ENCODE assay signal across 17 cellular contexts in the genomic region with DNA sequence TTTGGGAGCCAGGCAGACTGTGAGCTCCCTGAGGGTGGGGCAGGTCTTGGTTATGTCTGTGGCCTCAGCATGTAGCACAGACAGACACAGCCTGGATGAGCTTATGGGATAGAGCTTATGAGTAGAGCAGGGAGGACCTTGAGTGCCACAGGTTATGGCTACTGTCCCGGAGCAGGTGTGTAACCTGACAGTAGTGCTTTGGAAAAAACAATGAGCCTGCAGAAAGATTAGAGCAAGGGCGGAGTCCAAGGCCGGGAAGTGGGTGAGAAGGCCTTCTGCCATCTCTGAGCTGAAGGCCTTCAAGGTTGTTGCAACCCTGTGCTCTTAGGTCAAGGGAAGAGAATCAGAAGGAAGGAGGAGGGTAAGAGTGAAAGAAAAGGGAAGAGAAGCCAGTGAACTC. TPM values are rescaled to one million over a fixed set of nuclear protein-coding genes. Genes with fewer than 3 reads are reported as not detected.
A peak's percentile ranks its signal among the peaks of the same experiment; 100 is the strongest.
DNase-seq lines count a peak whose midpoint lies in the region; ATAC-seq, FAIRE-seq and TF ChIP-seq lines count a peak whose summit lies in the region.
"Had no signal": no experiment of that assay in that cellular context is flagged by ENCODE, and none has a peak within 500 bp of the region (broad histone marks: within the 10 kb centered on the region; RNA-seq: fewer than 3 reads in every experiment).

No MANE protein-coding gene starts in this region.

- CTCF ChIA-PET in activated CD4-positive, alpha-beta T cell treated with anti-CD3 and anti-CD28 coated beads for 36 hours (lab: Charles Lee), result interaction anchor here (0.6 kb wide), 1 partner anchor 70 kb away, joined by 3 read pairs; no protein-coding TSS in a partner anchor

- no peak for DNase-seq in activated CD4-positive, alpha-beta T cell treated with anti-CD3 and anti-CD28 coated beads for 36 hours
- no peak for DNase-seq in activated CD4-positive, alpha-beta T cell treated with anti-CD3 and anti-CD28 coated beads for 48 hours
- DNase-seq in HT-29 (ENCODE audit: low spot score) (peak; percentile 68), pancreas (peak in 3 of 6 donors; percentile 53 to 79 (median 73)), islet precursor cell (no peak), SIG-M5 treated with dmso at 0.1 percent for 504 hours (lab: John Stamatoyannopoulos, UW; ENCODE audit: unreplicated experiment) (no peak), D721Med (ENCODE audit: insufficient read length, low spot score) (no peak)
- DNase-seq in effector memory CD8-positive, alpha-beta T cell, result no peak
- DNase-seq: activated CD4-positive, CD25-positive, alpha-beta regulatory T cell treated with anti-CD3 and anti-CD28 coated beads, Interleukin-2, amount 50 U/mL, for 72 hours; activated naive CD8-positive, alpha-beta T cell treated with anti-CD3 and anti-CD28 coated beads, Interleukin-2, amount 10 ng/mL, durations not matched to agents 7 days and 5 days; left ventricle myocardium superior; NCI-H1092; NCI-H2107; NCI-H526; stimulated activated CD4-positive, alpha-beta T cell treated with anti-CD3 and anti-CD28 coated beads, Interleukin-4, amount 100 ng/mL, for 1 hour had no signal

- H3K4me3 ChIP-seq in pancreas, result no peak overlapping the region
- H3K4me3 ChIP-seq: breast epithelium had no signal

- no peak overlapping the region for H3K27ac ChIP-seq in pancreas
- H3K27ac ChIP-seq: breast epithelium had no signal

- TF ChIP-seq CTCF in pancreas (IDR thresholded peaks at IDR 0.05), result no peak
- TF ChIP-seq CTCF in D721Med (IDR thresholded peaks at IDR 0.05; ENCODE audit: insufficient read depth, missing control alignments), result no peak

- H3K9me3 Mint-ChIP-seq in activated CD4-positive, alpha-beta T cell treated with anti-CD3 and anti-CD28 coated beads for 36 hours (ENCODE audit: low read depth), result no peaks in the 10 kb centered on the region
- no peaks in the 10 kb centered on the region for H3K9me3 Mint-ChIP-seq in effector memory CD8-positive, alpha-beta T cell
- H3K9me3 Mint-ChIP-seq: activated naive CD8-positive, alpha-beta T cell treated with anti-CD3 and anti-CD28 coated beads, Interleukin-2, amount 10 ng/mL, durations not matched to agents 7 days and 5 days had no signal

- 36 to 42% methylated on average over 3 of the region's 3 CpGs for WGBS in pancreas, 2 donors

- intact Hi-C loops in activated CD4-positive, alpha-beta T cell treated with anti-CD3 and anti-CD28 coated beads for 36 hours (cut with DNase I, micrococcal nuclease), result no loop called here
- intact Hi-C loops in pancreas (cut with DNase I), result no loop called here

- H3K27me3 Mint-ChIP-seq in activated CD4-positive, alpha-beta T cell treated with anti-CD3 and anti-CD28 coated beads for 36 hours, result no peaks in the 10 kb centered on the region
- no peaks in the 10 kb centered on the region for H3K27me3 Mint-ChIP-seq in effector memory CD8-positive, alpha-beta T cell
- H3K27me3 Mint-ChIP-seq: activated naive CD8-positive, alpha-beta T cell treated with anti-CD3 and anti-CD28 coated beads, Interleukin-2, amount 10 ng/mL, durations not matched to agents 7 days and 5 days had no signal

- H3K36me3 ChIP-seq in pancreas, result peaks cover 0 to 34% (median 10%) of the 10 kb centered on the region in 3 donors
- H3K36me3 ChIP-seq: breast epithelium had no signal

- POLR2A ChIA-PET in activated CD4-positive, alpha-beta T cell treated with anti-CD3 and anti-CD28 coated beads for 36 hours (lab: Charles Lee), result interaction anchor here (1.0 kb wide), 1 partner anchor 31 kb away, joined by 3 read pairs; no protein-coding TSS in a partner anchor

- FAIRE-seq in pancreas (lab: Jason Lieb, UNC) (no peak), D721Med (lab: Jason Lieb, UNC) (no peak)
- FAIRE-seq: GM12892 had no signal

- no peaks in the 10 kb centered on the region for H3K4me1 Mint-ChIP-seq in activated CD4-positive, alpha-beta T cell treated with anti-CD3 and anti-CD28 coated beads for 36 hours
- peaks cover 4 to 7% of the 10 kb centered on the region in 2 donors for H3K4me1 Mint-ChIP-seq in effector memory CD8-positive, alpha-beta T cell (ENCODE audit: low read depth in 2 of 2)

- H3K4me3 Mint-ChIP-seq in activated CD4-positive, alpha-beta T cell treated with anti-CD3 and anti-CD28 coated beads for 36 hours, result no peak overlapping the region
- no peak overlapping the region for H3K4me3 Mint-ChIP-seq in effector memory CD8-positive, alpha-beta T cell
- H3K4me3 Mint-ChIP-seq: activated naive CD8-positive, alpha-beta T cell treated with anti-CD3 and anti-CD28 coated beads, Interleukin-2, amount 10 ng/mL, durations not matched to agents 7 days and 5 days had no signal

- peak overlapping the region; percentile 1 for H3K27ac Mint-ChIP-seq in activated CD4-positive, alpha-beta T cell treated with anti-CD3 and anti-CD28 coated beads for 36 hours
- H3K27ac Mint-ChIP-seq in effector memory CD8-positive, alpha-beta T cell, result peak overlapping the region; percentile 6 to 30
- H3K27ac Mint-ChIP-seq: activated naive CD8-positive, alpha-beta T cell treated with anti-CD3 and anti-CD28 coated beads, Interleukin-2, amount 10 ng/mL, durations not matched to agents 7 days and 5 days had no signal

- peaks cover 4 to 15% (median 15%) of the 10 kb centered on the region in 3 donors for H3K4me1 ChIP-seq in pancreas

- no peak for ATAC-seq in activated CD4-positive, alpha-beta T cell treated with anti-CD3 and anti-CD28 coated beads for 36 hours
- ATAC-seq in effector memory CD8-positive, alpha-beta T cell (replicated peaks), result no peak
- peak; percentile 48 to 83 (median 60) for ATAC-seq in pancreas
- ATAC-seq: left ventricle myocardium superior had no signal

- H3K27me3 ChIP-seq in pancreas, result no peaks in the 10 kb centered on the region
- H3K27me3 ChIP-seq: breast epithelium had no signal

- H3K36me3 Mint-ChIP-seq in activated CD4-positive, alpha-beta T cell treated with anti-CD3 and anti-CD28 coated beads for 36 hours (ENCODE audit: low read depth), result peaks cover 5% of the 10 kb centered on the region
- H3K36me3 Mint-ChIP-seq in effector memory CD8-positive, alpha-beta T cell (ENCODE audit: insufficient read depth), result peaks cover 21% of the 10 kb centered on the region

- no peaks in the 10 kb centered on the region for H3K9me3 ChIP-seq in pancreas
- H3K9me3 ChIP-seq: breast epithelium had no signal

RNA-seq across cellular contexts. Expression of a gene that starts 4.0 kb away (rescaled TPM):
- total RNA-seq in activated CD4-positive, alpha-beta T cell treated with anti-CD3 and anti-CD28 coated beads for 36 hours, result 1 to 10 TPM; 1.6 to 2.0 TPM
- 11.3 and 14.7 TPM in 2 replicates for total RNA-seq in HT-29 (2014; rRNA removed; shearing (Covaris generic))
- 100 to 1,000 TPM in 1 of 6 donors, 10 to 100 TPM in 5; 24.1 to 100 (median 59.6) TPM for total RNA-seq in pancreas
- 100 to 1,000 TPM; 363 to 430 TPM for polyA plus RNA-seq in pancreas

RNA-seq across cellular contexts. Expression of a gene that starts 16.7 kb away (rescaled TPM):
- 10 to 100 TPM; 21.5 to 23.7 TPM for total RNA-seq in activated CD4-positive, alpha-beta T cell treated with anti-CD3 and anti-CD28 coated beads for 36 hours
- 29.5 and 44.1 TPM in 2 replicates for total RNA-seq in HT-29 (2014; rRNA removed; shearing (Covaris generic))
- 100 to 1,000 TPM in 2 of 6 donors, 10 to 100 TPM in 4; 61.9 to 153 (median 82.5) TPM for total RNA-seq in pancreas
- 10 to 100 TPM; 47.4 to 97.5 TPM for polyA plus RNA-seq in pancreas

RNA-seq across cellular contexts. Expression of a gene that starts 36.7 kb away (rescaled TPM):
- 10 to 100 TPM; 95.0 to 96.2 TPM for total RNA-seq in activated CD4-positive, alpha-beta T cell treated with anti-CD3 and anti-CD28 coated beads for 36 hours
- 81.7 and 85.4 TPM in 2 replicates for total RNA-seq in HT-29 (2014; rRNA removed; shearing (Covaris generic))
- total RNA-seq in pancreas, result 10 to 100 TPM; 20.3 to 36.5 (median 27.3) TPM
- 10 to 100 TPM; 27.2 to 44.2 TPM for polyA plus RNA-seq in pancreas

RNA-seq across cellular contexts. Expression of a gene that starts 37.3 kb away (rescaled TPM):
- total RNA-seq in activated CD4-positive, alpha-beta T cell treated with anti-CD3 and anti-CD28 coated beads for 36 hours, result 10 to 100 TPM; 19.3 to 24.6 TPM
- total RNA-seq in HT-29 (2014; rRNA removed; shearing (Covaris generic)), result 10.8 and 11.5 TPM in 2 replicates
- total RNA-seq in pancreas, result 10 to 100 TPM; 14.0 to 23.8 (median 20.8) TPM
- 10 to 100 TPM; 15.7 to 17.8 TPM for polyA plus RNA-seq in pancreas

RNA-seq across cellular contexts. Expression of a gene that starts 51.1 kb away (rescaled TPM):
- total RNA-seq in activated CD4-positive, alpha-beta T cell treated with anti-CD3 and anti-CD28 coated beads for 36 hours, result 10 to 100 TPM; 44.8 to 57.5 TPM
- 82.6 and 88.4 TPM in 2 replicates for total RNA-seq in HT-29 (2014; rRNA removed; shearing (Covaris generic))
- 10 to 100 TPM; 21.8 to 47.7 (median 29.1) TPM for total RNA-seq in pancreas
- 10 to 100 TPM; 14.8 to 19.4 TPM for polyA plus RNA-seq in pancreas

Comparison
In these comparisons a context has a peak if more than half of its experiments do, and no peak if none do; other contexts are left out.
1. ATAC-seq: peak in pancreas (4 of 4); none in activated CD4-positive, alpha-beta T cell treated with anti-CD3 and anti-CD28 coated beads for 36 hours (single experiment) and effector memory CD8-positive, alpha-beta T cell (single experiment).